ENCODE assay signal across 8 cellular contexts in genomic region chr15:89690276-89691218, GRCh38. TPM values are rescaled to one million over a fixed set of nuclear protein-coding genes. Genes with fewer than 3 reads are reported as not detected.
A peak's percentile ranks its signal among the peaks of the same experiment; 100 is the strongest.
DNase-seq lines count a peak whose midpoint lies in the region; ATAC-seq, FAIRE-seq and TF ChIP-seq lines count a peak whose summit lies in the region.

TSS of gene PEX11A (minus strand) at chr15:89690754. CDS start at chr15:89690632, 122 bp downstream.
TSS of gene WDR93 (plus strand) at chr15:89690811. CDS start at chr15:89701747, 10,936 bp downstream.

- H3K4me3 ChIP-seq in AG04450 (ENCODE audit: low read depth, low read length) (peak within 1 kb of the TSS; percentile 94), HepG2 (replicated peaks in 1 of 3; ENCODE audit: insufficient read depth in 1 of 3, low read depth in 2 of 3, low read length in 3 of 3) (peak within 1 kb of the TSS; percentile 72 to 83 (median 79))

- no peaks in the 10 kb centered on the region for H3K36me3 Mint-ChIP-seq in activated CD4-positive, alpha-beta T cell treated with anti-CD3 and anti-CD28 coated beads, Interleukin-2, amount 10 ng/mL, durations not matched to agents 24 days and 14 days (ENCODE audit: low read depth)

- H3K4me1 ChIP-seq in HepG2 (ENCODE audit: insufficient read depth, low read length), result peaks cover 32% of the 10 kb centered on the region

- H3K4me2 ChIP-seq in HepG2 (ENCODE audit: low read depth, low read length), result peak within 1 kb of the TSS; percentile 98

- POLR2A ChIA-PET in AG04450 (lab: Yijun Ruan, JAX), result interaction anchor here (0.6 kb wide), 1 partner anchor 33 kb away, joined by 3 read pairs; no protein-coding TSS in a partner anchor
- POLR2A ChIA-PET in HepG2 (lab: Yijun Ruan, JAX), result no interaction called here

- H3K79me2 ChIP-seq in HepG2 (ENCODE audit: insufficient read depth, low read length), result peaks cover 4% of the 10 kb centered on the region

- in situ Hi-C loops in HepG2 (cut with HindIII; ENCODE audit: extremely low pct_ligation_motif_present, low pct_unique_long_range_greater_than_20kb), result no loop called here

- H3K9me3 ChIP-seq in AG04450 (ENCODE audit: control insufficient read depth, insufficient read depth, low read length) (peaks cover 4% of the 10 kb centered on the region; the same call in 1 of the 2 replicates), HepG2 (ENCODE audit: low read length) (no peaks in the 10 kb centered on the region)

- 11% methylated on average over 8 of the region's 60 CpGs for WGBS in HepG2 (ENCODE audit: low lambda C conversion rate)

- H3K4me1 Mint-ChIP-seq in activated CD4-positive, alpha-beta T cell treated with anti-CD3 and anti-CD28 coated beads, Interleukin-2, amount 10 ng/mL, durations not matched to agents 24 days and 14 days, result peaks cover 7% of the 10 kb centered on the region

- H3K36me3 ChIP-seq in HepG2 (replicated peaks in 1 of 2; ENCODE audit: control insufficient read depth in 1 of 2, insufficient read depth in 2 of 2, low read length in 2 of 2), result no peaks in the 10 kb centered on the region; a peak in 2 of 5 replicates

- peak; percentile 30 for FAIRE-seq in HepG2 (lab: Jason Lieb, UNC)

- CTCF ChIA-PET in AG04450 (lab: Charles Lee), result no interaction called here
- CTCF ChIA-PET in HepG2 (lab: Yijun Ruan, JAX; ENCODE audit: low intra/inter-chr PET ratio, low total read pairs), result no interaction called here

- peak within 1 kb of the TSS; percentile 77 for H3K9ac ChIP-seq in HepG2 (ENCODE audit: insufficient read depth, low read depth, low read length)

- TF ChIP-seq EP300 in HepG2 (IDR thresholded peaks at IDR 0.05; ENCODE audit: low read depth in 2 of 2, low read length in 2 of 2) (no peak), HepG2 (CRISPR knock-in tag; IDR thresholded peaks at IDR 0.05; ENCODE audit: borderline replicate concordance) (no peak)

- no peaks in the 10 kb centered on the region for H4K20me1 ChIP-seq in HepG2 (ENCODE audit: insufficient read depth, low read length)

- H3K27me3 Mint-ChIP-seq in activated CD4-positive, alpha-beta T cell treated with anti-CD3 and anti-CD28 coated beads, Interleukin-2, amount 10 ng/mL, durations not matched to agents 24 days and 14 days, result peaks cover 15% of the 10 kb centered on the region

- H3K27ac Mint-ChIP-seq in activated CD4-positive, alpha-beta T cell treated with anti-CD3 and anti-CD28 coated beads, Interleukin-2, amount 10 ng/mL, durations not matched to agents 24 days and 14 days, result peak within 1 kb of the TSS; percentile 80

- peak within 1 kb of the TSS; percentile 89 for H3K4me3 Mint-ChIP-seq in activated CD4-positive, alpha-beta T cell treated with anti-CD3 and anti-CD28 coated beads, Interleukin-2, amount 10 ng/mL, durations not matched to agents 24 days and 14 days

- H3K27ac ChIP-seq in AG04450 (ENCODE audit: low read depth, low read length) (no peak within 1 kb of the TSS), HepG2 (ENCODE audit: extremely low read length, insufficient read depth, low read length) (peak within 1 kb of the TSS; percentile 68)

- H3K27me3 ChIP-seq in AG04450 (ENCODE audit: control insufficient read depth, insufficient read depth, low read length) (peaks cover 3% of the 10 kb centered on the region), HepG2 (ENCODE audit: control insufficient read depth in 1 of 2, insufficient read depth in 2 of 2, low read length in 2 of 2) (no peaks in the 10 kb centered on the region; a peak in 1 of 5 replicates)

- TSS peak; percentile 71 for BruUV-seq in HepG2 (replicated peaks; lab: Mats Ljungman, UMichigan)

- peak; percentile 70 to 92 for TF ChIP-seq POLR2A in HepG2 (IDR thresholded peaks at IDR 0.05; ENCODE audit: insufficient read depth in 1 of 2, low read depth in 2 of 2, low read length in 2 of 2)

- intact Hi-C loops in activated CD4-positive, alpha-beta T cell treated with anti-CD3 and anti-CD28 coated beads, Interleukin-2, amount 10 ng/mL, durations not matched to agents 24 days and 14 days (cut with micrococcal nuclease), result no loop called here
- intact Hi-C loops in HepG2 (cut with micrococcal nuclease; ENCODE audit: unreplicated experiment), result loop anchor here (1.0 kb wide), 1 partner anchor 119 kb away; no protein-coding TSS in a partner anchor

- H2AFZ ChIP-seq in HepG2 (ENCODE audit: low read length), result peak within 1 kb of the TSS; percentile 100

- ATAC-seq in GM18870 (IDR thresholded peaks at IDR 0.05; ENCODE audit: unreplicated experiment) (peak; percentile 83), HG03135 (IDR thresholded peaks at IDR 0.05; ENCODE audit: unreplicated experiment) (peak; percentile 94), HepG2 (peak; percentile 99)

- TF ChIP-seq RAD21 in HepG2 (CRISPR knock-in tag; IDR thresholded peaks at IDR 0.05), result no peak

- TF ChIP-seq CTCF in AG04450 (IDR thresholded peaks at IDR 0.05; ENCODE audit: low read depth, low read length) (no peak), HepG2 (CRISPR knock-in tag; IDR thresholded peaks at IDR 0.05) (no peak)

- peak; percentile 10 for DNase-seq in AG04450 (ENCODE audit: low read depth, low spot score)
- peak; percentile 34 for DNase-seq in NCI-H446 treated with DMSO at 0.1 percent for 48 hours (lab: John Stamatoyannopoulos, UW)
- DNase-seq in activated CD4-positive, alpha-beta T cell treated with anti-CD3 and anti-CD28 coated beads, Interleukin-2, amount 10 ng/mL, durations not matched to agents 24 days and 14 days, result peak; percentile 93
- peak; percentile 26 for DNase-seq in dedifferentiated amniotic fluid mesenchymal stem cell (ENCODE audit: extremely low spot score)
- DNase-seq in HepG2 (ENCODE audit: low spot score), result peak; percentile 75
- DNase-seq in stimulated activated CD4-positive, alpha-beta T cell treated with anti-CD3 and anti-CD28 coated beads, Interleukin-2, amount 100 ng/mL, for 24 hours, result peak; percentile 84

- no peaks in the 10 kb centered on the region for H3K9me3 Mint-ChIP-seq in activated CD4-positive, alpha-beta T cell treated with anti-CD3 and anti-CD28 coated beads, Interleukin-2, amount 10 ng/mL, durations not matched to agents 24 days and 14 days

TF ChIP-seq in HepG2, 621 proteins besides CTCF, POLR2A, EP300 and RAD21 (continues in another document):
- TF ChIP-seq TBX3 (IDR thresholded peaks at IDR 0.05; ENCODE audit: borderline replicate concordance), result 0 out of 2 replicates have a peak, but pooled peaks have one; percentile 9

RNA-seq across cellular contexts. Expression of gene PEX11A, which starts in this region (rescaled TPM):
- polyA plus RNA-seq in AG04450 (2011; rRNA removed) (7.3 and 7.5 TPM in 2 replicates), HepG2 (2011; rRNA removed) (9.9 and 10.2 TPM in 2 replicates)
- polyA minus RNA-seq in AG04450 (2011; rRNA and poly(A)+ RNA removed), result 6.2 and 8.8 TPM in 2 replicates
- 1.6 and 2.1 TPM in 2 replicates for total RNA-seq in activated CD4-positive, alpha-beta T cell treated with anti-CD3 and anti-CD28 coated beads, Interleukin-2, amount 10 ng/mL, durations not matched to agents 24 days and 14 days
- 13.9 and 15.1 TPM in 2 replicates for total RNA-seq in HepG2 (2016; rRNA removed; fragmentation: Illumina TruSeq; extraction: Trizol)
- total RNA-seq in HepG2 (2016; cell fraction: cytosol; rRNA removed; fragmentation: Illumina TruSeq; extraction: Trizol; ENCODE audit: low read depth), result 4.7 and 7.4 TPM in 2 replicates
- total RNA-seq in HepG2 (2016; cell fraction: insoluble cytoplasmic fraction; rRNA removed; fragmentation: Illumina TruSeq; extraction: Trizol), result 13.4 and 17.5 TPM in 2 replicates
- total RNA-seq in HepG2 (2016; cell fraction: membrane; rRNA removed; fragmentation: Illumina TruSeq; extraction: Trizol), result 13.1 and 13.3 TPM in 2 replicates
- total RNA-seq in HepG2 (2016; cell fraction: nucleus; rRNA removed; fragmentation: Illumina TruSeq; extraction: Trizol), result 10.3 and 14.3 TPM in 2 replicates
- 6.7 and 8.8 TPM in 2 replicates for polyA plus RNA-seq in HepG2 (2011; cell fraction: cytosol; rRNA removed)
- polyA plus RNA-seq in HepG2 (2011; cell fraction: nucleus; rRNA removed), result 3.8 and 4.1 TPM in 2 replicates
- 7.1 and 12.4 TPM in 2 replicates for polyA plus RNA-seq in HepG2 (2012)
- polyA plus RNA-seq in HepG2 (2016; cell fraction: cytosol; fragmentation: Illumina TruSeq; extraction: Trizol; ENCODE audit: low read depth), result 4.6 and 5.2 TPM in 2 replicates
- 11.8 and 13.2 TPM in 2 replicates for polyA plus RNA-seq in HepG2 (2016; cell fraction: insoluble cytoplasmic fraction; fragmentation: Illumina TruSeq; extraction: Trizol; ENCODE audit: low read depth)
- polyA plus RNA-seq in HepG2 (2016; cell fraction: membrane; fragmentation: Illumina TruSeq; extraction: Trizol; ENCODE audit: low read depth), result 7.2 and 9.6 TPM in 2 replicates
- polyA plus RNA-seq in HepG2 (2016; cell fraction: nucleus; fragmentation: Illumina TruSeq; extraction: Trizol; ENCODE audit: insufficient read depth, low read depth), result 20.5 and 22.2 TPM in 2 replicates
- polyA minus RNA-seq in HepG2 (2011; rRNA and poly(A)+ RNA removed; ENCODE audit: low replicate concordance), result 11.1 and 11.3 TPM in 2 replicates
- 6.5 and 7.1 TPM in 2 replicates for polyA minus RNA-seq in HepG2 (2011; cell fraction: cytosol; rRNA and poly(A)+ RNA removed)
- 4.8 and 7.3 TPM in 2 replicates for polyA minus RNA-seq in HepG2 (2011; cell fraction: nucleus; rRNA and poly(A)+ RNA removed)

RNA-seq across cellular contexts. Expression of gene WDR93, which starts in this region (rescaled TPM):
- polyA plus RNA-seq in AG04450 (2011; rRNA removed) (0.05 TPM in 2 replicates), HepG2 (2011; rRNA removed) (0.07 and 0.08 TPM in 2 replicates)
- polyA minus RNA-seq in AG04450 (2011; rRNA and poly(A)+ RNA removed), result 0.17 TPM in 1 of 2 replicates, not detected in the other
- total RNA-seq in activated CD4-positive, alpha-beta T cell treated with anti-CD3 and anti-CD28 coated beads, Interleukin-2, amount 10 ng/mL, durations not matched to agents 24 days and 14 days, result not detected in 2 replicates
- not detected in 2 replicates for total RNA-seq in HepG2 (2016; rRNA removed; fragmentation: Illumina TruSeq; extraction: Trizol)
- not detected in 2 replicates for total RNA-seq in HepG2 (2016; cell fraction: cytosol; rRNA removed; fragmentation: Illumina TruSeq; extraction: Trizol; ENCODE audit: low read depth)
- total RNA-seq in HepG2 (2016; cell fraction: insoluble cytoplasmic fraction; rRNA removed; fragmentation: Illumina TruSeq; extraction: Trizol), result 0.06 TPM in 1 of 2 replicates, not detected in the other
- not detected in 2 replicates for total RNA-seq in HepG2 (2016; cell fraction: membrane; rRNA removed; fragmentation: Illumina TruSeq; extraction: Trizol)
- not detected in 2 replicates for total RNA-seq in HepG2 (2016; cell fraction: nucleus; rRNA removed; fragmentation: Illumina TruSeq; extraction: Trizol)
- polyA plus RNA-seq in HepG2 (2011; cell fraction: cytosol; rRNA removed), result 0.03 and 0.05 TPM in 2 replicates
- polyA plus RNA-seq in HepG2 (2011; cell fraction: nucleus; rRNA removed), result not detected in 2 replicates
- not detected in 2 replicates for polyA plus RNA-seq in HepG2 (2012)
- not detected in 2 replicates for polyA plus RNA-seq in HepG2 (2016; cell fraction: cytosol; fragmentation: Illumina TruSeq; extraction: Trizol; ENCODE audit: low read depth)
- polyA plus RNA-seq in HepG2 (2016; cell fraction: insoluble cytoplasmic fraction; fragmentation: Illumina TruSeq; extraction: Trizol; ENCODE audit: low read depth), result not detected in 2 replicates
- polyA plus RNA-seq in HepG2 (2016; cell fraction: membrane; fragmentation: Illumina TruSeq; extraction: Trizol; ENCODE audit: low read depth), result not detected in 2 replicates
- not detected in 2 replicates for polyA plus RNA-seq in HepG2 (2016; cell fraction: nucleus; fragmentation: Illumina TruSeq; extraction: Trizol; ENCODE audit: insufficient read depth, low read depth)
- polyA minus RNA-seq in HepG2 (2011; rRNA and poly(A)+ RNA removed; ENCODE audit: low replicate concordance), result 0.14 TPM in 1 of 2 replicates, not detected in the other
- polyA minus RNA-seq in HepG2 (2011; cell fraction: cytosol; rRNA and poly(A)+ RNA removed), result not detected in 2 replicates
- not detected in 2 replicates for polyA minus RNA-seq in HepG2 (2011; cell fraction: nucleus; rRNA and poly(A)+ RNA removed)

Comparison
In these comparisons a context has a peak if more than half of its experiments do, and no peak if none do; other contexts are left out.
1. DNase-seq: peak in every context shown above with its lines; median percentile 93 in activated CD4-positive, alpha-beta T cell treated with anti-CD3 and anti-CD28 coated beads, Interleukin-2, amount 10 ng/mL, durations not matched to agents 24 days and 14 days; 84 in stimulated activated CD4-positive, alpha-beta T cell treated with anti-CD3 and anti-CD28 coated beads, Interleukin-2, amount 100 ng/mL, for 24 hours; 75 in HepG2; 34 in NCI-H446 treated with DMSO at 0.1 percent for 48 hours; 26 in dedifferentiated amniotic fluid mesenchymal stem cell; 10 in AG04450.